In genomic region chr13:26401578-26402021, GRCh38 we compare ENCODE assay signal across 18 cellular contexts.
"Had no signal": no experiment of that assay in that cellular context is flagged by ENCODE, and none has a peak within 500 bp of the region (broad histone marks: within the 10 kb centered on the region; RNA-seq: fewer than 3 reads in every experiment).

No MANE protein-coding gene starts in this region.

- DNase-seq: effector CD8-positive, alpha-beta T cell; foreskin melanocyte; head of caudate nucleus; mammary epithelial cell; nucleus accumbens; stimulated activated CD4-positive, alpha-beta T cell treated with anti-CD3 and anti-CD28 coated beads, Interleukin-12 subunit alpha, Interleukin-12 subunit beta, amount 100 ng/mL, for 4 hours; stimulated activated naive CD4-positive, alpha-beta T cell; stomach; substantia nigra; trophoblast cell had no signal

- ATAC-seq: natural killer cell treated with Interleukin-12 subunit alpha and Interleukin-12 subunit beta and Interleukin-15 and Interleukin-18, amount 100 ng/mL, for 72 hours; sciatic nerve had no signal

- H3K4me3 ChIP-seq: coronary artery, hepatocyte, neural progenitor cell, skin epidermis, stomach, thoracic aorta had no signal

- H3K27ac ChIP-seq: coronary artery, hepatocyte, neural progenitor cell, parathyroid adenoma, skin epidermis, stomach, thoracic aorta had no signal

- H3K4me1 ChIP-seq: neural progenitor cell, parathyroid adenoma, stomach had no signal

- H3K27me3 ChIP-seq: hepatocyte, neural progenitor cell, stomach had no signal

- H3K9me3 ChIP-seq: stomach, thoracic aorta had no signal
